In the genomic region with DNA sequence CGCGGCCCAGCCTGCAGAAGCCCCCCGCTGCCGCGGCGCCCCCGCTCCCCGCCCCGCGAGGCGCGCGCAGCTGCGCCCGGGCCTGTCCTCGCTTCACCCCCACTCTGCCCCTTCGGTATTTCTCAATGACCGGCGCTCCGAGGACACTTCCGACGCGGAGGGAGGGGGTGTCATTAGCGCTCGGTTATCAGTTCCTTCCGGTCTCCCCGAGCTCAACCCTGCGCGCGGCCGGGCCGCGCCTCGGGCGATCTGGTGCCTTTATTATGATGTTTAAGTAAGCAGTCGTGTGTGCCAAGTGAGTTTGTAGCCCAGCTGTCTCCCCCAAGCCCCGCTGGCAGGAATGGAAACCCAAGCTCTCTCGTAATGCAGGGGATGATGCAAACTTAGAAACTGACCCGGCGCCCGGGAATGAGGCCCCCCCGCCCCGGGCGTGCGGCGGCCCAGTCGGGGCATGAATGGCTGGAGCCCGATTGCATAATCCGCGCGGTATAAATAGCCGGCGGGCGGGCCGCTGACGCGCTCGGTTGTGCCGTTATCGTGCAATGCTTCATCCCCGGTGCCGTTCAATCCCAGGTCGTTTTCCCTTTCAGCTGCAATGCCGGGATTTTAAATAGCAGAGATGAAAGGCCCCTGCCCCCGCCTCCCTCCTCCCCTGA, we compare ENCODE assay signal across 1 cellular context.
TF ChIP-seq lines count a peak whose summit lies in the region.

No MANE protein-coding gene starts in this region.

TF ChIP-seq in K562, 482 proteins besides CTCF, POLR2A, EP300 and RAD21 (continued from another document and continues in another):
- TF ChIP-seq, protein P1, sequence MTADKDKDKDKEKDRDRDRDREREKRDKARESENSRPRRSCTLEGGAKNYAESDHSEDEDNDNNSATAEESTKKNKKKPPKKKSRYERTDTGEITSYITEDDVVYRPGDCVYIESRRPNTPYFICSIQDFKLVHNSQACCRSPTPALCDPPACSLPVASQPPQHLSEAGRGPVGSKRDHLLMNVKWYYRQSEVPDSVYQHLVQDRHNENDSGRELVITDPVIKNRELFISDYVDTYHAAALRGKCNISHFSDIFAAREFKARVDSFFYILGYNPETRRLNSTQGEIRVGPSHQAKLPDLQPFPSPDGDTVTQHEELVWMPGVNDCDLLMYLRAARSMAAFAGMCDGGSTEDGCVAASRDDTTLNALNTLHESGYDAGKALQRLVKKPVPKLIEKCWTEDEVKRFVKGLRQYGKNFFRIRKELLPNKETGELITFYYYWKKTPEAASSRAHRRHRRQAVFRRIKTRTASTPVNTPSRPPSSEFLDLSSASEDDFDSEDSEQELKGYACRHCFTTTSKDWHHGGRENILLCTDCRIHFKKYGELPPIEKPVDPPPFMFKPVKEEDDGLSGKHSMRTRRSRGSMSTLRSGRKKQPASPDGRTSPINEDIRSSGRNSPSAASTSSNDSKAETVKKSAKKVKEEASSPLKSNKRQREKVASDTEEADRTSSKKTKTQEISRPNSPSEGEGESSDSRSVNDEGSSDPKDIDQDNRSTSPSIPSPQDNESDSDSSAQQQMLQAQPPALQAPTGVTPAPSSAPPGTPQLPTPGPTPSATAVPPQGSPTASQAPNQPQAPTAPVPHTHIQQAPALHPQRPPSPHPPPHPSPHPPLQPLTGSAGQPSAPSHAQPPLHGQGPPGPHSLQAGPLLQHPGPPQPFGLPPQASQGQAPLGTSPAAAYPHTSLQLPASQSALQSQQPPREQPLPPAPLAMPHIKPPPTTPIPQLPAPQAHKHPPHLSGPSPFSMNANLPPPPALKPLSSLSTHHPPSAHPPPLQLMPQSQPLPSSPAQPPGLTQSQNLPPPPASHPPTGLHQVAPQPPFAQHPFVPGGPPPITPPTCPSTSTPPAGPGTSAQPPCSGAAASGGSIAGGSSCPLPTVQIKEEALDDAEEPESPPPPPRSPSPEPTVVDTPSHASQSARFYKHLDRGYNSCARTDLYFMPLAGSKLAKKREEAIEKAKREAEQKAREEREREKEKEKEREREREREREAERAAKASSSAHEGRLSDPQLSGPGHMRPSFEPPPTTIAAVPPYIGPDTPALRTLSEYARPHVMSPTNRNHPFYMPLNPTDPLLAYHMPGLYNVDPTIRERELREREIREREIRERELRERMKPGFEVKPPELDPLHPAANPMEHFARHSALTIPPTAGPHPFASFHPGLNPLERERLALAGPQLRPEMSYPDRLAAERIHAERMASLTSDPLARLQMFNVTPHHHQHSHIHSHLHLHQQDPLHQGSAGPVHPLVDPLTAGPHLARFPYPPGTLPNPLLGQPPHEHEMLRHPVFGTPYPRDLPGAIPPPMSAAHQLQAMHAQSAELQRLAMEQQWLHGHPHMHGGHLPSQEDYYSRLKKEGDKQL (CRISPR knock-in tag; IDR thresholded peaks at IDR 0.05; ENCODE audit: borderline replicate concordance), result no peak
- TF ChIP-seq BRD4 (IDR thresholded peaks at IDR 0.05) (no peak), NR3C1 (CRISPR knock-in tag; IDR thresholded peaks at IDR 0.05) (no peak), ZNF263 (CRISPR knock-in tag; IDR thresholded peaks at IDR 0.05; ENCODE audit: borderline replicate concordance) (no peak), HNRNPK (IDR thresholded peaks at IDR 0.05; ENCODE audit: low read depth, low read length, poor library complexity, severe bottlenecking) (no peak), ZNF436 (CRISPR knock-in tag; IDR thresholded peaks at IDR 0.05) (no peak; the same call in 1 of the 2 replicates), ZBTB1 (CRISPR knock-in tag; IDR thresholded peaks at IDR 0.05; ENCODE audit: borderline replicate concordance, low read depth) (no peak), HMG20A (CRISPR knock-in tag; conservative IDR thresholded peaks at IDR 0.05) (no peak), ZNF76 (CRISPR knock-in tag; IDR thresholded peaks at IDR 0.05; ENCODE audit: borderline replicate concordance) (no peak), GABPB1 (CRISPR knock-in tag; IDR thresholded peaks at IDR 0.05) (peak; percentile 23; the same call in 1 of the 2 replicates), ZNF507 (tag; conservative IDR thresholded peaks at IDR 0.05) (no peak), ZNF75A (CRISPR knock-in tag; IDR thresholded peaks at IDR 0.05) (no peak), ZC3H4 (CRISPR knock-in tag; IDR thresholded peaks at IDR 0.05; ENCODE audit: borderline replicate concordance) (peak; percentile 83; the same call in 1 of the 2 replicates), HDAC2 (IDR thresholded peaks at IDR 0.05) (0 out of 2 replicates have a peak, but pooled peaks have one; percentile 76), MED1 (CRISPR knock-in tag; IDR thresholded peaks at IDR 0.05; ENCODE audit: borderline replicate concordance) (no peak), NFIX (CRISPR knock-in tag; IDR thresholded peaks at IDR 0.05; ENCODE audit: low read depth) (no peak), ZFP30 (CRISPR knock-in tag; IDR thresholded peaks at IDR 0.05; ENCODE audit: borderline replicate concordance) (no peak), SAFB (IDR thresholded peaks at IDR 0.05; ENCODE audit: borderline replicate concordance, low read depth, low read length) (no peak), MTF1 (CRISPR knock-in tag; IDR thresholded peaks at IDR 0.05; ENCODE audit: borderline replicate concordance) (no peak), KDM2B (CRISPR knock-in tag; IDR thresholded peaks at IDR 0.05) (no peak), HDAC8 (tag; IDR thresholded peaks at IDR 0.05) (no peak), NELFE (IDR thresholded peaks at IDR 0.05; ENCODE audit: insufficient read depth, insufficient read length) (no peak), PCBP2 (IDR thresholded peaks at IDR 0.05; ENCODE audit: low read depth, low read length, poor library complexity, severe bottlenecking) (no peak), MCM2 (IDR thresholded peaks at IDR 0.05; ENCODE audit: low read depth) (no peak), C11orf30 (IDR thresholded peaks at IDR 0.05; ENCODE audit: low read depth) (0 out of 2 replicates have a peak, but pooled peaks have one; percentile 7), POU5F1 (IDR thresholded peaks at IDR 0.05; ENCODE audit: borderline replicate concordance, low read depth, low read length, partially characterized antibody) (no peak), HIVEP1 (CRISPR knock-in tag; IDR thresholded peaks at IDR 0.05) (0 out of 2 replicates have a peak, but pooled peaks have one; percentile 6)
- TF ChIP-seq, protein P2, sequence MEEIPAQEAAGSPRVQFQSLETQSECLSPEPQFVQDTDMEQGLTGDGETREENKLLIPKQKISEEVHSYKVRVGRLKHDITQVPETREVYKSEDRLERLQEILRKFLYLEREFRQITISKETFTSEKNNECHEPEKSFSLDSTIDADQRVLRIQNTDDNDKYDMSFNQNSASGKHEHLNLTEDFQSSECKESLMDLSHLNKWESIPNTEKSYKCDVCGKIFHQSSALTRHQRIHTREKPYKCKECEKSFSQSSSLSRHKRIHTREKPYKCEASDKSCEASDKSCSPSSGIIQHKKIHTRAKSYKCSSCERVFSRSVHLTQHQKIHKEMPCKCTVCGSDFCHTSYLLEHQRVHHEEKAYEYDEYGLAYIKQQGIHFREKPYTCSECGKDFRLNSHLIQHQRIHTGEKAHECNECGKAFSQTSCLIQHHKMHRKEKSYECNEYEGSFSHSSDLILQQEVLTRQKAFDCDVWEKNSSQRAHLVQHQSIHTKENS (CRISPR knock-in tag; IDR thresholded peaks at IDR 0.05), result no peak
- TF ChIP-seq, protein P3, sequence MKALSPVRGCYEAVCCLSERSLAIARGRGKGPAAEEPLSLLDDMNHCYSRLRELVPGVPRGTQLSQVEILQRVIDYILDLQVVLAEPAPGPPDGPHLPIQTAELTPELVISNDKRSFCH (CRISPR knock-in tag; IDR thresholded peaks at IDR 0.05), result no peak
- TF ChIP-seq, protein P3 (tag; IDR thresholded peaks at IDR 0.05), result 0 out of 2 replicates have a peak, but pooled peaks have one; percentile 58
- TF ChIP-seq, protein P4, sequence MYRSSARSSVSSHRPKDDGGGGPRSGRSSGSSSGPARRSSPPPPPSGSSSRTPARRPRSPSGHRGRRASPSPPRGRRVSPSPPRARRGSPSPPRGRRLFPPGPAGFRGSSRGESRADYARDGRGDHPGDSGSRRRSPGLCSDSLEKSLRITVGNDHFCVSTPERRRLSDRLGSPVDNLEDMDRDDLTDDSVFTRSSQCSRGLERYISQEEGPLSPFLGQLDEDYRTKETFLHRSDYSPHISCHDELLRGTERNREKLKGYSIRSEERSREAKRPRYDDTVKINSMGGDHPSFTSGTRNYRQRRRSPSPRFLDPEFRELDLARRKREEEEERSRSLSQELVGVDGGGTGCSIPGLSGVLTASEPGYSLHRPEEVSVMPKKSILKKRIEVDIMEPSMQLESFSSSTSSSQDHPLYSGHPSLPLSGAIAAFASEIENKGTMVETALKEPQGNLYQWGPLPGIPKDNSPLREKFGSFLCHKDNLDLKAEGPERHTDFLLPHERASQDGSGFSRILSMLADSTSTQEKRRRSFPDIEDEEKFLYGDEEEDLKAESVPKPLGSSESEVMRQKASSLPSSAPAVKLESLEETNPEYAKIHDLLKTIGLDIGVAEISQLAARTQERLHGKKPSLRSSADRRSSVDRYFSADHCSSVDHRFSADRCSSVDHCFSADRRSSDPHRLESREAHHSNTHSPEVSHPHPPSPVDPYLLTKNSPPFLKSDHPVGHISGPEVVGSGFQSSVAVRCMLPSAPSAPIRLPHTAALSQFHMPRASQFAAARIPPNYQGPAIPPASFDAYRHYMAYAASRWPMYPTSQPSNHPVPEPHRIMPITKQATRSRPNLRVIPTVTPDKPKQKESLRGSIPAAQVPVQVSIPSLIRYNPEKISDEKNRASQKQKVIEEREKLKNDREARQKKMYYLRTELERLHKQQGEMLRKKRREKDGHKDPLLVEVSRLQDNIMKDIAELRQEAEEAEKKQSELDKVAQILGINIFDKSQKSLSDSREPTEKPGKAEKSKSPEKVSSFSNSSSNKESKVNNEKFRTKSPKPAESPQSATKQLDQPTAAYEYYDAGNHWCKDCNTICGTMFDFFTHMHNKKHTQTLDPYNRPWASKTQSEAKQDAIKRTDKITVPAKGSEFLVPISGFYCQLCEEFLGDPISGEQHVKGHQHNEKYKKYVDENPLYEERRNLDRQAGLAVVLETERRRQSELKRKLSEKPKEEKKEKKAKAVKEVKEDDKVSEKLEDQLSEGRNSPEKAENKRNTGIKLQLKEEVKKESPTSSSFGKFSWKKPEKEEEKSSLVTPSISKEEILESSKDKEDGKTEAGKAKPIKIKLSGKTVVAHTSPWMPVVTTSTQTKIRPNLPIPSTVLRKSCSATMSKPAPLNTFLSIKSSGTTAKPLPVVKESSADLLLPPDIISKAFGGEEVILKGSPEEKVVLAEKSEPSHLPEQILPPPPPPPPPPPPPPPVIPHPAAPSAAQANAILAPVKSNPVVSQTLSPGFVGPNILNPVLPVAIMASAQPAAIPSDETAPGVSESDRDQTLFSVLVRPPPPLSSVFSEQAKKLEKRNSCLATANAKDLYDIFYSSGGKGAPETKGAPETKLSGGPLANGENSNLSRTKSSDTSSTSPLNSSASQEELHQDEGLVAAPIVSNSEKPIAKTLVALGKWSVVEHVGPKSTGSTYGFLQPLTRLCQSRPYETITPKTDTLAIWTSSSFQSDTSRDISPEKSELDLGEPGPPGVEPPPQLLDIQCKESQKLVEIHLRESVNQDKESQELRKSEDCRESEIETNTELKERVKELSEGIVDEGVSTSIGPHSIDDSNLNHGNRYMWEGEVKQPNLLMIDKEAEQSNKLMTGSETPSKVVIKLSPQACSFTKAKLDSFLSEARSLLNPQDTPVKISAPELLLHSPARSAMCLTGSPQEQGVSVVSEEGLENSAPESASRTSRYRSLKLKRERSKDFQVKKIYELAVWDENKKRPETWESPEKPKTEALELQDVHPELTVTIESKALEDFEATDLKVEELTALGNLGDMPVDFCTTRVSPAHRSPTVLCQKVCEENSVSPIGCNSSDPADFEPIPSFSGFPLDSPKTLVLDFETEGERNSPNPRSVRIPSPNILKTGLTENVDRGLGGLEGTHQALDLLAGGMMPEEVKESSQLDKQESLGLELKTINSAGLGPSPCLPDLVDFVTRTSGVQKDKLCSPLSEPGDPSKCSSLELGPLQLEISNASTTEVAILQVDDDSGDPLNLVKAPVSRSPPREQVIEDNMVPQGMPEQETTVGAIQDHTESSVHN (IDR thresholded peaks at IDR 0.05; ENCODE audit: borderline replicate concordance in 1 of 2, low read depth in 1 of 2), result peak in 1 of 2 experiments; percentile 77; a peak in 1 of 4 replicates
- TF ChIP-seq, protein P5, sequence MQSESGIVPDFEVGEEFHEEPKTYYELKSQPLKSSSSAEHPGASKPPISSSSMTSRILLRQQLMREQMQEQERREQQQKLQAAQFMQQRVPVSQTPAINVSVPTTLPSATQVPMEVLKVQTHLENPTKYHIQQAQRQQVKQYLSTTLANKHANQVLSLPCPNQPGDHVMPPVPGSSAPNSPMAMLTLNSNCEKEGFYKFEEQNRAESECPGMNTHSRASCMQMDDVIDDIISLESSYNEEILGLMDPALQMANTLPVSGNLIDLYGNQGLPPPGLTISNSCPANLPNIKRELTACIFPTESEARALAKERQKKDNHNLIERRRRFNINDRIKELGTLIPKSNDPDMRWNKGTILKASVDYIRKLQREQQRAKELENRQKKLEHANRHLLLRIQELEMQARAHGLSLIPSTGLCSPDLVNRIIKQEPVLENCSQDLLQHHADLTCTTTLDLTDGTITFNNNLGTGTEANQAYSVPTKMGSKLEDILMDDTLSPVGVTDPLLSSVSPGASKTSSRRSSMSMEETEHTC (IDR thresholded peaks at IDR 0.05), result no peak
- TF ChIP-seq, protein P6, sequence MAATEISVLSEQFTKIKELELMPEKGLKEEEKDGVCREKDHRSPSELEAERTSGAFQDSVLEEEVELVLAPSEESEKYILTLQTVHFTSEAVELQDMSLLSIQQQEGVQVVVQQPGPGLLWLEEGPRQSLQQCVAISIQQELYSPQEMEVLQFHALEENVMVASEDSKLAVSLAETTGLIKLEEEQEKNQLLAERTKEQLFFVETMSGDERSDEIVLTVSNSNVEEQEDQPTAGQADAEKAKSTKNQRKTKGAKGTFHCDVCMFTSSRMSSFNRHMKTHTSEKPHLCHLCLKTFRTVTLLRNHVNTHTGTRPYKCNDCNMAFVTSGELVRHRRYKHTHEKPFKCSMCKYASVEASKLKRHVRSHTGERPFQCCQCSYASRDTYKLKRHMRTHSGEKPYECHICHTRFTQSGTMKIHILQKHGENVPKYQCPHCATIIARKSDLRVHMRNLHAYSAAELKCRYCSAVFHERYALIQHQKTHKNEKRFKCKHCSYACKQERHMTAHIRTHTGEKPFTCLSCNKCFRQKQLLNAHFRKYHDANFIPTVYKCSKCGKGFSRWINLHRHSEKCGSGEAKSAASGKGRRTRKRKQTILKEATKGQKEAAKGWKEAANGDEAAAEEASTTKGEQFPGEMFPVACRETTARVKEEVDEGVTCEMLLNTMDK (IDR thresholded peaks at IDR 0.05; ENCODE audit: borderline replicate concordance, insufficient read depth, low read depth, low read length, poor library complexity, severe bottlenecking), result no peak
- TF ChIP-seq, protein P7, sequence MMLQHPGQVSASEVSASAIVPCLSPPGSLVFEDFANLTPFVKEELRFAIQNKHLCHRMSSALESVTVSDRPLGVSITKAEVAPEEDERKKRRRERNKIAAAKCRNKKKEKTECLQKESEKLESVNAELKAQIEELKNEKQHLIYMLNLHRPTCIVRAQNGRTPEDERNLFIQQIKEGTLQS (IDR thresholded peaks at IDR 0.05), result peak; percentile 98
- TF ChIP-seq, protein P7 (CRISPR knock-in tag; conservative IDR thresholded peaks at IDR 0.05), result peak; percentile 94
